Comparison of ENCODE assay signal across 2 cellular contexts in genomic region chr15:82317091-82317489, GRCh38.
TF ChIP-seq lines count a peak whose summit lies in the region.

No MANE protein-coding gene starts in this region.

TF ChIP-seq in A549, 52 proteins besides CTCF, POLR2A, EP300 and RAD21:
- TF ChIP-seq MAFK (IDR thresholded peaks at IDR 0.05; ENCODE audit: partially characterized antibody), result peak; percentile 82
- no peak for TF ChIP-seq BCL3 (IDR thresholded peaks at IDR 0.05)

TF ChIP-seq in K562, 482 proteins besides CTCF, POLR2A, EP300 and RAD21 (continues in another document):
- peak; percentile 94 for TF ChIP-seq C11orf30 (IDR thresholded peaks at IDR 0.05; ENCODE audit: low read depth)
- no peak for TF ChIP-seq SPI1 (IDR thresholded peaks at IDR 0.05; ENCODE audit: borderline replicate concordance, low read depth, low read length)
- TF ChIP-seq E2F6 (IDR thresholded peaks at IDR 0.05; ENCODE audit: borderline replicate concordance in 1 of 2, extremely low read depth in 1 of 2, insufficient read depth in 1 of 2, insufficient read length in 1 of 2, low read depth in 1 of 2, low read length in 1 of 2, poor library complexity in 1 of 2, severe bottlenecking in 1 of 2), result peak in 1 of 2 experiments; percentile 71
- no peak for TF ChIP-seq FOXO4 (CRISPR knock-in tag; IDR thresholded peaks at IDR 0.05)
- TF ChIP-seq MNT (conservative IDR thresholded peaks at IDR 0.05), result 0 out of 4 replicates have a peak, but pooled peaks of 1 of the 2 experiments have one; percentile 27
- peak; percentile 68 for TF ChIP-seq MYC (IDR thresholded peaks at IDR 0.05; ENCODE audit: low read depth, low read length)
- TF ChIP-seq MYC (CRISPR knock-in tag; IDR thresholded peaks at IDR 0.05; ENCODE audit: borderline replicate concordance, low read depth), result no peak
- TF ChIP-seq NRF1 (conservative IDR thresholded peaks at IDR 0.05 in 1 of 2, IDR thresholded peaks at IDR 0.05 in 1 of 2), result no peak
- TF ChIP-seq CBFA2T3 (IDR thresholded peaks at IDR 0.05), result no peak
- TF ChIP-seq KLF10 (CRISPR knock-in tag; IDR thresholded peaks at IDR 0.05), result no peak
- peak; percentile 7; the same call in 1 of the 2 replicates for TF ChIP-seq JUND (IDR thresholded peaks at IDR 0.05; ENCODE audit: borderline replicate concordance, low read depth, low read length)
- TF ChIP-seq JUND (tag; IDR thresholded peaks at IDR 0.05; ENCODE audit: borderline replicate concordance, low read depth, low read length), result no peak
- TF ChIP-seq GTF2A2 (tag; IDR thresholded peaks at IDR 0.05), result no peak
- no peak for TF ChIP-seq ZFP30 (CRISPR knock-in tag; IDR thresholded peaks at IDR 0.05; ENCODE audit: borderline replicate concordance)
- TF ChIP-seq ZNF239 (CRISPR knock-in tag; IDR thresholded peaks at IDR 0.05), result no peak
- TF ChIP-seq IRF2 (CRISPR knock-in tag; IDR thresholded peaks at IDR 0.05), result no peak
- TF ChIP-seq MAFK (IDR thresholded peaks at IDR 0.05; ENCODE audit: low read length), result peak; percentile 87
- no peak for TF ChIP-seq ARID3A (IDR thresholded peaks at IDR 0.05; ENCODE audit: borderline replicate concordance, low read depth, low read length)
- no peak for TF ChIP-seq SAFB2 (IDR thresholded peaks at IDR 0.05; ENCODE audit: borderline replicate concordance, low read depth, low read length, severe bottlenecking)
- TF ChIP-seq HDAC1 (IDR thresholded peaks at IDR 0.05), result no peak
- TF ChIP-seq TFAP4 (CRISPR knock-in tag; IDR thresholded peaks at IDR 0.05; ENCODE audit: borderline replicate concordance), result peak; percentile 26; the same call in 1 of the 2 replicates
- TF ChIP-seq KAT7 (CRISPR knock-in tag; IDR thresholded peaks at IDR 0.05; ENCODE audit: borderline replicate concordance), result no peak
- TF ChIP-seq MAFG (tag; conservative IDR thresholded peaks at IDR 0.05), result peak; percentile 89
- no peak for TF ChIP-seq RBM39 (optimal IDR thresholded peaks at IDR 0.05; ENCODE audit: low read depth, low read length)
- TF ChIP-seq CTCFL (IDR thresholded peaks at IDR 0.05; ENCODE audit: borderline replicate concordance, insufficient read depth, low read depth, low read length, poor library complexity, severe bottlenecking), result peak; percentile 63
- TF ChIP-seq ARNT (IDR thresholded peaks at IDR 0.05), result no peak
- TF ChIP-seq RHOXF2B (CRISPR knock-in tag; conservative IDR thresholded peaks at IDR 0.05), result no peak
- TF ChIP-seq CBX2 (IDR thresholded peaks at IDR 0.05; ENCODE audit: insufficient read depth, low read length, poor library complexity, severe bottlenecking), result no peak
- peak; percentile 31; the same call in 1 of the 2 replicates for TF ChIP-seq NFE2 (IDR thresholded peaks at IDR 0.05; ENCODE audit: low read depth)
- TF ChIP-seq ZNF175 (CRISPR knock-in tag; IDR thresholded peaks at IDR 0.05; ENCODE audit: low read depth), result no peak
- TF ChIP-seq MECOM (CRISPR knock-in tag; IDR thresholded peaks at IDR 0.05), result no peak
- TF ChIP-seq ZNF316 (IDR thresholded peaks at IDR 0.05), result peak; percentile 96
- TF ChIP-seq ZKSCAN3 (CRISPR knock-in tag; IDR thresholded peaks at IDR 0.05), result no peak
- TF ChIP-seq HINFP (tag; conservative IDR thresholded peaks at IDR 0.05; ENCODE audit: low read depth), result no peak
- no peak for TF ChIP-seq THRB (CRISPR knock-in tag; conservative IDR thresholded peaks at IDR 0.05)
- TF ChIP-seq E2F4 (CRISPR knock-in tag; IDR thresholded peaks at IDR 0.05; ENCODE audit: low read depth), result no peak
- TF ChIP-seq MAFF (IDR thresholded peaks at IDR 0.05; ENCODE audit: low read length), result peak; percentile 75
- TF ChIP-seq SOX6 (IDR thresholded peaks at IDR 0.05), result no peak
- TF ChIP-seq STAT5B (CRISPR knock-in tag; IDR thresholded peaks at IDR 0.05), result no peak
- no peak for TF ChIP-seq ZNF551 (CRISPR knock-in tag; IDR thresholded peaks at IDR 0.05)
- no peak for TF ChIP-seq CREB5 (CRISPR knock-in tag; IDR thresholded peaks at IDR 0.05)
- 0 out of 2 replicates have a peak, but pooled peaks have one; percentile 9 for TF ChIP-seq BHLHE40 (IDR thresholded peaks at IDR 0.05; ENCODE audit: low read length)
- no peak for TF ChIP-seq BMI1 (IDR thresholded peaks at IDR 0.05; ENCODE audit: low read length)
- TF ChIP-seq PHB (CRISPR knock-in tag; IDR thresholded peaks at IDR 0.05), result no peak
- peak; percentile 88 for TF ChIP-seq L3MBTL2 (IDR thresholded peaks at IDR 0.05)
- TF ChIP-seq ERF (CRISPR knock-in tag; IDR thresholded peaks at IDR 0.05), result no peak
- TF ChIP-seq USF2 (CRISPR knock-in tag; IDR thresholded peaks at IDR 0.05), result peak; percentile 51; the same call in 1 of the 2 replicates
- peak; percentile 58 for TF ChIP-seq MAX (CRISPR knock-in tag; IDR thresholded peaks at IDR 0.05)
- TF ChIP-seq CAMTA2 (CRISPR knock-in tag; conservative IDR thresholded peaks at IDR 0.05), result no peak
- TF ChIP-seq IFI16 (CRISPR knock-in tag; IDR thresholded peaks at IDR 0.05), result no peak
- TF ChIP-seq USF1 (CRISPR knock-in tag; IDR thresholded peaks at IDR 0.05), result peak; percentile 59
- 0 out of 2 replicates have a peak, but pooled peaks have one; percentile 7 for TF ChIP-seq EGR1 (conservative IDR thresholded peaks at IDR 0.05)
- TF ChIP-seq ZNF699 (CRISPR knock-in tag; IDR thresholded peaks at IDR 0.05; ENCODE audit: insufficient replicate concordance), result no peak
- TF ChIP-seq ZNF584 (CRISPR knock-in tag; IDR thresholded peaks at IDR 0.05; ENCODE audit: low read depth), result no peak
